Comparison of ENCODE assay signal across 15 cellular contexts in genomic region chr6:170182781-170183120, GRCh38.
A peak's percentile ranks its signal among the peaks of the same experiment; 100 is the strongest.
DNase-seq lines count a peak whose midpoint lies in the region; ATAC-seq and TF ChIP-seq lines count a peak whose summit lies in the region.
"Had no signal": no experiment of that assay in that cellular context is flagged by ENCODE, and none has a peak within 500 bp of the region (broad histone marks: within the 10 kb centered on the region; RNA-seq: fewer than 3 reads in every experiment).

No MANE protein-coding gene starts in this region.

- POLR2A ChIA-PET in activated CD8-positive, alpha-beta T cell treated with anti-CD3 and anti-CD28 coated beads, Interleukin-2, amount 10 ng/mL, durations not matched to agents 7 days and 5 days (lab: Charles Lee): no interaction called here
- POLR2A ChIA-PET in activated CD8-positive, alpha-beta T cell treated with anti-CD3 and anti-CD28 coated beads for 36 hours (lab: Charles Lee): no interaction called here

- CTCF ChIA-PET in activated CD8-positive, alpha-beta T cell treated with anti-CD3 and anti-CD28 coated beads, Interleukin-2, amount 10 ng/mL, durations not matched to agents 7 days and 5 days (lab: Charles Lee): no interaction called here
- CTCF ChIA-PET in activated CD8-positive, alpha-beta T cell treated with anti-CD3 and anti-CD28 coated beads for 36 hours (lab: Charles Lee): no interaction called here

- H3K36me3 Mint-ChIP-seq in activated CD8-positive, alpha-beta T cell treated with anti-CD3 and anti-CD28 coated beads, Interleukin-2, amount 10 ng/mL, durations not matched to agents 7 days and 5 days (ENCODE audit: low read depth): no peaks in the 10 kb centered on the region
- H3K36me3 Mint-ChIP-seq in activated CD8-positive, alpha-beta T cell treated with anti-CD3 and anti-CD28 coated beads for 36 hours (ENCODE audit: low read depth): no peaks in the 10 kb centered on the region
- H3K36me3 Mint-ChIP-seq in central memory CD8-positive, alpha-beta T cell (ENCODE audit: insufficient read depth): no peaks in the 10 kb centered on the region
- H3K36me3 Mint-ChIP-seq in glutamatergic neuron (ENCODE audit: unreplicated experiment): peaks cover 24% of the 10 kb centered on the region
- H3K36me3 Mint-ChIP-seq: CD14-positive monocyte; CD4-positive, alpha-beta memory T cell had no signal

- peaks cover 7% of the 10 kb centered on the region for H3K27me3 Mint-ChIP-seq in activated CD8-positive, alpha-beta T cell treated with anti-CD3 and anti-CD28 coated beads, Interleukin-2, amount 10 ng/mL, durations not matched to agents 7 days and 5 days (ENCODE audit: low read depth)
- no peaks in the 10 kb centered on the region for H3K27me3 Mint-ChIP-seq in activated CD8-positive, alpha-beta T cell treated with anti-CD3 and anti-CD28 coated beads for 36 hours
- H3K27me3 Mint-ChIP-seq in central memory CD8-positive, alpha-beta T cell: no peaks in the 10 kb centered on the region
- H3K27me3 Mint-ChIP-seq in glutamatergic neuron (ENCODE audit: unreplicated experiment): peaks cover 13% of the 10 kb centered on the region

- no peak overlapping the region for H3K4me3 Mint-ChIP-seq in activated CD8-positive, alpha-beta T cell treated with anti-CD3 and anti-CD28 coated beads, Interleukin-2, amount 10 ng/mL, durations not matched to agents 7 days and 5 days
- H3K4me3 Mint-ChIP-seq in activated CD8-positive, alpha-beta T cell treated with anti-CD3 and anti-CD28 coated beads for 36 hours: no peak overlapping the region
- no peak overlapping the region for H3K4me3 Mint-ChIP-seq in central memory CD8-positive, alpha-beta T cell
- peak overlapping the region; percentile 10 for H3K4me3 Mint-ChIP-seq in glutamatergic neuron (ENCODE audit: unreplicated experiment)
- H3K4me3 Mint-ChIP-seq: CD14-positive monocyte; CD4-positive, alpha-beta memory T cell; H9 had no signal

- intact Hi-C loops in activated CD8-positive, alpha-beta T cell treated with anti-CD3 and anti-CD28 coated beads for 36 hours (cut with micrococcal nuclease): no loop called here
- intact Hi-C loops in posterior vena cava (cut with DNase I): no loop called here

- no peak for TF ChIP-seq CTCF in activated CD8-positive, alpha-beta T cell treated with anti-CD3 and anti-CD28 coated beads for 36 hours (IDR thresholded peaks at IDR 0.05)
- TF ChIP-seq CTCF in glutamatergic neuron (IDR thresholded peaks at IDR 0.05; ENCODE audit: partially characterized antibody, unreplicated experiment): no peak

- peak; percentile 5 for DNase-seq in activated CD8-positive, alpha-beta T cell treated with anti-CD3 and anti-CD28 coated beads, Interleukin-2, amount 10 ng/mL, durations not matched to agents 7 days and 5 days
- DNase-seq in activated CD8-positive, alpha-beta T cell treated with anti-CD3 and anti-CD28 coated beads for 36 hours: no peak
- DNase-seq in central memory CD8-positive, alpha-beta T cell (ENCODE audit: low spot score in 2 of 2): peak in 1 of 2 donors; percentile 9
- no peak for DNase-seq in glutamatergic neuron
- DNase-seq in posterior vena cava (ENCODE audit: low spot score): peak; percentile 59
- DNase-seq in NCI-H187 (lab: John Stamatoyannopoulos, UW): no peak
- no peak for DNase-seq in GM03348 (ENCODE audit: low spot score)
- DNase-seq in G401 (ENCODE audit: low spot score): no peak
- DNase-seq: 8988T; CD4-positive, alpha-beta memory T cell; DND-41; EL; GOT3; H9 had no signal

- peaks cover 14% of the 10 kb centered on the region for H3K4me1 Mint-ChIP-seq in activated CD8-positive, alpha-beta T cell treated with anti-CD3 and anti-CD28 coated beads, Interleukin-2, amount 10 ng/mL, durations not matched to agents 7 days and 5 days (ENCODE audit: low read depth)
- peaks cover 4% of the 10 kb centered on the region for H3K4me1 Mint-ChIP-seq in activated CD8-positive, alpha-beta T cell treated with anti-CD3 and anti-CD28 coated beads for 36 hours (ENCODE audit: low read depth)
- peaks cover 11% of the 10 kb centered on the region for H3K4me1 Mint-ChIP-seq in central memory CD8-positive, alpha-beta T cell
- peaks cover 9% of the 10 kb centered on the region for H3K4me1 Mint-ChIP-seq in glutamatergic neuron (ENCODE audit: low read depth, unreplicated experiment)
- H3K4me1 Mint-ChIP-seq: CD14-positive monocyte, H9 had no signal

- H3K9me3 Mint-ChIP-seq in activated CD8-positive, alpha-beta T cell treated with anti-CD3 and anti-CD28 coated beads, Interleukin-2, amount 10 ng/mL, durations not matched to agents 7 days and 5 days (ENCODE audit: insufficient read depth): no peaks in the 10 kb centered on the region
- H3K9me3 Mint-ChIP-seq in activated CD8-positive, alpha-beta T cell treated with anti-CD3 and anti-CD28 coated beads for 36 hours: peaks cover 4% of the 10 kb centered on the region
- peaks cover 14% of the 10 kb centered on the region for H3K9me3 Mint-ChIP-seq in central memory CD8-positive, alpha-beta T cell
- peaks cover 15% of the 10 kb centered on the region for H3K9me3 Mint-ChIP-seq in glutamatergic neuron (ENCODE audit: unreplicated experiment)

- in situ Hi-C loops in G401 (cut with HindIII; ENCODE audit: low sequenced_read_pairs): no loop called here

- ATAC-seq in activated CD8-positive, alpha-beta T cell treated with anti-CD3 and anti-CD28 coated beads, Interleukin-2, amount 10 ng/mL, durations not matched to agents 7 days and 5 days: no peak
- no peak for ATAC-seq in activated CD8-positive, alpha-beta T cell treated with anti-CD3 and anti-CD28 coated beads for 36 hours
- no peak for ATAC-seq in central memory CD8-positive, alpha-beta T cell (replicated peaks; ENCODE audit: extremely low read depth, poor library complexity, severe bottlenecking)

- H3K27ac Mint-ChIP-seq in activated CD8-positive, alpha-beta T cell treated with anti-CD3 and anti-CD28 coated beads, Interleukin-2, amount 10 ng/mL, durations not matched to agents 7 days and 5 days: no peak overlapping the region
- no peak overlapping the region for H3K27ac Mint-ChIP-seq in activated CD8-positive, alpha-beta T cell treated with anti-CD3 and anti-CD28 coated beads for 36 hours
- peak overlapping the region; percentile 22 for H3K27ac Mint-ChIP-seq in central memory CD8-positive, alpha-beta T cell (ENCODE audit: low read depth)
- H3K27ac Mint-ChIP-seq in glutamatergic neuron (ENCODE audit: unreplicated experiment): no peak overlapping the region

Comparison
In these comparisons a context has a peak if more than half of its experiments do, and no peak if none do; other contexts are left out.
1. DNase-seq: peak in activated CD8-positive, alpha-beta T cell treated with anti-CD3 and anti-CD28 coated beads, Interleukin-2, amount 10 ng/mL, durations not matched to agents 7 days and 5 days (single experiment) and posterior vena cava (single experiment); none in activated CD8-positive, alpha-beta T cell treated with anti-CD3 and anti-CD28 coated beads for 36 hours (single experiment), glutamatergic neuron (single experiment), NCI-H187 (0 of 2), GM03348 (single experiment) and G401 (single experiment).